Comparison of ENCODE assay signal across 17 cellular contexts in genomic region chr14:72970058-72970630, GRCh38. TPM values are rescaled to one million over a fixed set of nuclear protein-coding genes. Genes with fewer than 3 reads are reported as not detected.
DNase-seq lines count a peak whose midpoint lies in the region; ATAC-seq and TF ChIP-seq lines count a peak whose summit lies in the region.
"Had no signal": no experiment of that assay in that cellular context is flagged by ENCODE, and none has a peak within 500 bp of the region (broad histone marks: within the 10 kb centered on the region; RNA-seq: fewer than 3 reads in every experiment).

No MANE protein-coding gene starts in this region.

- intact Hi-C loops in heart left ventricle (cut with DNase I) = no loop called here
- intact Hi-C loops in spleen (cut with DNase I; ENCODE audit: low total_unique reads) = no loop called here

- TF ChIP-seq CTCF in heart left ventricle (IDR thresholded peaks at IDR 0.05) = no peak
- no peak for TF ChIP-seq CTCF in right atrium auricular region (IDR thresholded peaks at IDR 0.05)
- no peak for TF ChIP-seq CTCF in neural crest cell (conservative IDR thresholded peaks at IDR 0.05)
- TF ChIP-seq CTCF in spleen (IDR thresholded peaks at IDR 0.05 in 8 of 11, conservative IDR thresholded peaks at IDR 0.05 in 3 of 11) = no peak

- H3K4me3 Mint-ChIP-seq in neural crest cell = no peak overlapping the region
- H3K4me3 Mint-ChIP-seq: CD4-positive, CD25-positive, alpha-beta regulatory T cell; GM23338; H9 had no signal

- DNase-seq in heart left ventricle (peak in 4 of 5 donors; percentile 19 to 38 (median 32)), right atrium auricular region (ENCODE audit: low spot score) (no peak), ELF-1 (ENCODE audit: low read depth, low spot score) (peak; percentile 36), neural crest cell (ENCODE audit: low read depth, low spot score) (no peak), spleen (peak; percentile 47), SKM-1 (lab: John Stamatoyannopoulos, UW; ENCODE audit: unreplicated experiment) (no peak), erythroblast (lab: John Stamatoyannopoulos, UW) (no peak)
- DNase-seq: CD4-positive, CD25-positive, alpha-beta regulatory T cell; H9; NCI-H1048; NCI-H1417; NCI-H1694; NCI-H2081; NCI-H2227 treated with DMSO at 0.1 percent for 48 hours had no signal

- H3K9me3 ChIP-seq in heart left ventricle (no peaks in the 10 kb centered on the region), right atrium auricular region (no peaks in the 10 kb centered on the region), spleen (no peaks in the 10 kb centered on the region)
- H3K9me3 ChIP-seq: BLaER1, SJSA1 had no signal

- H3K4me1 Mint-ChIP-seq in neural crest cell = peaks cover 14% of the 10 kb centered on the region
- H3K4me1 Mint-ChIP-seq: GM23338 had no signal

- no peaks in the 10 kb centered on the region for H3K27me3 ChIP-seq in heart left ventricle
- no peaks in the 10 kb centered on the region for H3K27me3 ChIP-seq in right atrium auricular region
- H3K27me3 ChIP-seq in spleen (replicated peaks in 1 of 7) = no peaks in the 10 kb centered on the region
- H3K27me3 ChIP-seq: BLaER1, SJSA1 had no signal

- peak overlapping the region; percentile 27 for H3K27ac Mint-ChIP-seq in neural crest cell (ENCODE audit: unreplicated experiment)
- H3K27ac Mint-ChIP-seq: GM23338 had no signal

- no peaks in the 10 kb centered on the region for H3K27me3 Mint-ChIP-seq in neural crest cell (ENCODE audit: low read depth)
- H3K27me3 Mint-ChIP-seq: CD4-positive, CD25-positive, alpha-beta regulatory T cell had no signal

- H3K4me3 ChIP-seq in heart left ventricle = no peak overlapping the region
- no peak overlapping the region for H3K4me3 ChIP-seq in right atrium auricular region
- no peak overlapping the region for H3K4me3 ChIP-seq in spleen
- H3K4me3 ChIP-seq: BLaER1, GM23338, SJSA1 had no signal

- H3K36me3 ChIP-seq in heart left ventricle (peaks cover 0 to 76% (median 68%) of the 10 kb centered on the region in 9 donors), right atrium auricular region (peaks cover 60% of the 10 kb centered on the region), spleen (peaks cover 0 to 87% (median 62%) of the 10 kb centered on the region in 6 donors)

- peaks cover 8% of the 10 kb centered on the region for H3K36me3 Mint-ChIP-seq in neural crest cell (ENCODE audit: low read depth)

- H3K27ac ChIP-seq in heart left ventricle (no peak overlapping the region), right atrium auricular region (no peak overlapping the region), spleen (no peak overlapping the region)
- H3K27ac ChIP-seq: BLaER1, SJSA1 had no signal

- no peak for TF ChIP-seq POLR2A in heart left ventricle (IDR thresholded peaks at IDR 0.05)
- no peak for TF ChIP-seq POLR2A in spleen (IDR thresholded peaks at IDR 0.05)
- no peak for TF ChIP-seq POLR2A in erythroblast (IDR thresholded peaks at IDR 0.05; ENCODE audit: low read length)

- no peaks in the 10 kb centered on the region for H3K4me1 ChIP-seq in heart left ventricle
- no peaks in the 10 kb centered on the region for H3K4me1 ChIP-seq in right atrium auricular region
- no peaks in the 10 kb centered on the region for H3K4me1 ChIP-seq in spleen
- H3K4me1 ChIP-seq: BLaER1, SJSA1 had no signal

- 74 to 80% (median 78%) methylated on average over 17 of the region's 17 CpGs for WGBS in heart left ventricle, 4 donors
- WGBS in spleen, 5 donors = 92 to 94% (median 93%) methylated on average over 15 to 17 of the region's 17 CpGs

- peak in 1 of 4 donors; percentile 32 for ATAC-seq in heart left ventricle
- ATAC-seq: GM23338 had no signal

- H3K9me3 Mint-ChIP-seq in neural crest cell = no peaks in the 10 kb centered on the region
- H3K9me3 Mint-ChIP-seq: CD4-positive, CD25-positive, alpha-beta regulatory T cell; GM23338; H9 had no signal

RNA-seq across cellular contexts. Expression of gene DCAF4, which starts 43.9 kb away (rescaled TPM):
- 10 to 100 TPM in 2 of 9 donors, 1 to 10 TPM in 7; 5.2 to 13.1 (median 8.6) TPM for total RNA-seq in heart left ventricle
- polyA plus RNA-seq in heart left ventricle = 10 to 100 TPM in 1 of 2 donors, 1 to 10 TPM in 1; 2.4 to 10.0 TPM
- 1 to 10 TPM; 7.0 to 9.4 TPM for total RNA-seq in right atrium auricular region
- 9.5 and 10.6 TPM in 2 replicates for total RNA-seq in neural crest cell
- total RNA-seq in spleen = 10 to 100 TPM; 10.3 to 25.0 (median 14.1) TPM
- polyA plus RNA-seq in spleen = 10 to 100 TPM in 1 of 3 donors, 1 to 10 TPM in 2; 7.7 to 10.6 (median 7.8) TPM

RNA-seq across cellular contexts. Expression of gene ZFYVE1, which starts 56.8 kb away (rescaled TPM):
- 10 to 100 TPM; 10.6 to 20.7 (median 14.8) TPM for total RNA-seq in heart left ventricle
- 1 to 10 TPM; 5.2 to 8.4 TPM for polyA plus RNA-seq in heart left ventricle
- total RNA-seq in right atrium auricular region = 10 to 100 TPM in 1 of 2 donors, 1 to 10 TPM in 1; 9.8 to 12.6 TPM
- 14.3 and 16.7 TPM in 2 replicates for total RNA-seq in neural crest cell
- 10 to 100 TPM; 17.9 to 23.3 (median 20.4) TPM for total RNA-seq in spleen
- 1 to 10 TPM; 2.8 to 5.5 (median 3.1) TPM for polyA plus RNA-seq in spleen

Comparison
In these comparisons a context has a peak if more than half of its experiments do, and no peak if none do; other contexts are left out.
1. DNase-seq: peak in heart left ventricle (4 of 5), ELF-1 (single experiment) and spleen (single experiment); none in right atrium auricular region (single experiment), neural crest cell (single experiment), SKM-1 (single experiment) and erythroblast (0 of 2).